In genomic region chr10:17029581-17030271, GRCh38 we compare ENCODE assay signal across 1 cellular context.
TF ChIP-seq lines count a peak whose summit lies in the region.

No MANE protein-coding gene starts in this region.

TF ChIP-seq in K562, 482 proteins besides CTCF, POLR2A, EP300 and RAD21 (continued from another document and continues in another):
- TF ChIP-seq CTCFL (IDR thresholded peaks at IDR 0.05; ENCODE audit: borderline replicate concordance, insufficient read depth, low read depth, low read length, poor library complexity, severe bottlenecking) (no peak), PML (IDR thresholded peaks at IDR 0.05; ENCODE audit: low read length) (peak; percentile 59; the same call in 1 of the 2 replicates), ZC3H11A (IDR thresholded peaks at IDR 0.05; ENCODE audit: low read depth, low read length) (no peak), ZNF318 (IDR thresholded peaks at IDR 0.05; ENCODE audit: borderline replicate concordance in 1 of 2, low read depth in 1 of 2) (no peak), GATA2 (CRISPR knock-in tag; IDR thresholded peaks at IDR 0.05) (peak; percentile 26; the same call in 1 of the 2 replicates), TEAD2 (tag; IDR thresholded peaks at IDR 0.05) (no peak), MECOM (CRISPR knock-in tag; IDR thresholded peaks at IDR 0.05) (no peak), RBBP5 (IDR thresholded peaks at IDR 0.05; ENCODE audit: borderline replicate concordance, insufficient read depth, low read length, poor library complexity, severe bottlenecking) (no peak), CCNT2 (IDR thresholded peaks at IDR 0.05; ENCODE audit: borderline replicate concordance, extremely low read depth, insufficient read length, low read depth, low read length) (peak; percentile 46), PPARD (CRISPR knock-in tag; IDR thresholded peaks at IDR 0.05) (no peak), BACH1 (tag; IDR thresholded peaks at IDR 0.05) (no peak), XRCC3 (IDR thresholded peaks at IDR 0.05) (no peak), SMARCA4 (IDR thresholded peaks at IDR 0.05) (peak; percentile 98), ZNF766 (CRISPR knock-in tag; conservative IDR thresholded peaks at IDR 0.05) (no peak), RBM25 (IDR thresholded peaks at IDR 0.05; ENCODE audit: low read depth, low read length, severe bottlenecking) (no peak), ZNF639 (CRISPR knock-in tag; conservative IDR thresholded peaks at IDR 0.05 in 1 of 2, IDR thresholded peaks at IDR 0.05 in 1 of 2) (no peak), MAFG (tag; conservative IDR thresholded peaks at IDR 0.05) (peak; percentile 31; the same call in 1 of the 2 replicates), RBFOX2 (IDR thresholded peaks at IDR 0.05; ENCODE audit: low read depth, low read length) (no peak), USF2 (CRISPR knock-in tag; IDR thresholded peaks at IDR 0.05) (no peak), ZNF41 (CRISPR knock-in tag; conservative IDR thresholded peaks at IDR 0.05) (no peak), LCOR (CRISPR knock-in tag; IDR thresholded peaks at IDR 0.05) (no peak), PRMT5 (CRISPR knock-in tag; IDR thresholded peaks at IDR 0.05) (no peak), ZNF384 (IDR thresholded peaks at IDR 0.05; ENCODE audit: low read depth, low read length) (no peak), SREBF1 (IDR thresholded peaks at IDR 0.05; ENCODE audit: borderline replicate concordance, low read depth, low read length) (no peak), CTBP1 (IDR thresholded peaks at IDR 0.05; ENCODE audit: borderline replicate concordance) (peak; percentile 71; the same call in 1 of the 2 replicates), SMARCC2 (IDR thresholded peaks at IDR 0.05; ENCODE audit: low read depth) (peak; percentile 97), HMG20A (CRISPR knock-in tag; conservative IDR thresholded peaks at IDR 0.05) (no peak), RHOXF2B (CRISPR knock-in tag; conservative IDR thresholded peaks at IDR 0.05) (no peak), PREB (CRISPR knock-in tag; IDR thresholded peaks at IDR 0.05) (no peak), ATF1 (CRISPR knock-in tag; IDR thresholded peaks at IDR 0.05) (no peak), ATF1 (tag; IDR thresholded peaks at IDR 0.05) (peak; percentile 62), TAF15 (IDR thresholded peaks at IDR 0.05; ENCODE audit: low read depth, low read length) (no peak), ILK (tag; IDR thresholded peaks at IDR 0.05; ENCODE audit: borderline replicate concordance, low read depth) (no peak), ZNF212 (CRISPR knock-in tag; IDR thresholded peaks at IDR 0.05) (no peak), PBX2 (CRISPR knock-in tag; IDR thresholded peaks at IDR 0.05; ENCODE audit: low read depth) (no peak; the same call in 1 of the 2 replicates), PBX2 (tag; conservative IDR thresholded peaks at IDR 0.05; ENCODE audit: low read depth) (peak; percentile 83), SRSF1 (IDR thresholded peaks at IDR 0.05; ENCODE audit: low read depth, low read length) (no peak), ATF3 (IDR thresholded peaks at IDR 0.05) (peak; percentile 98), ATF3 (CRISPR knock-in tag; conservative IDR thresholded peaks at IDR 0.05) (0 out of 2 replicates have a peak, but pooled peaks have one; percentile 40), FOXP1 (CRISPR knock-in tag; IDR thresholded peaks at IDR 0.05) (no peak), ELF4 (CRISPR knock-in tag; IDR thresholded peaks at IDR 0.05) (no peak), CREB3 (tag; conservative IDR thresholded peaks at IDR 0.05; ENCODE audit: low read depth) (no peak), ZBTB12 (CRISPR knock-in tag; IDR thresholded peaks at IDR 0.05) (no peak), HMGN3 (IDR thresholded peaks at IDR 0.05; ENCODE audit: borderline replicate concordance, extremely low read depth, insufficient read length, low read depth, low read length) (no peak), IFI16 (CRISPR knock-in tag; IDR thresholded peaks at IDR 0.05) (no peak), CBFA2T2 (conservative IDR thresholded peaks at IDR 0.05) (peak; percentile 72), RNF2 (IDR thresholded peaks at IDR 0.05) (peak; percentile 73; the same call in 1 of the 2 replicates), RFX7 (CRISPR knock-in tag; IDR thresholded peaks at IDR 0.05) (no peak), FOXK1 (CRISPR knock-in tag; IDR thresholded peaks at IDR 0.05; ENCODE audit: borderline replicate concordance) (no peak), POLR2H (tag; IDR thresholded peaks at IDR 0.05; ENCODE audit: low read depth) (peak; percentile 29; the same call in 1 of the 2 replicates)
